1 cellular context compared by ENCODE assay signal in genomic region chr16:84810518-84811273, GRCh38.
TF ChIP-seq lines count a peak whose summit lies in the region.

No MANE protein-coding gene starts in this region.

TF ChIP-seq in SK-N-SH, 30 proteins besides CTCF, POLR2A, EP300 and RAD21 (continued from another document):
- no peak for TF ChIP-seq IRF3 (IDR thresholded peaks at IDR 0.05; ENCODE audit: low read depth, low read length)
- TF ChIP-seq ELF1 (IDR thresholded peaks at IDR 0.05): no peak
- TF ChIP-seq CHD2 (IDR thresholded peaks at IDR 0.05; ENCODE audit: low read length, partially characterized antibody): no peak
- TF ChIP-seq POLR2AphosphoS5 (IDR thresholded peaks at IDR 0.05; ENCODE audit: low read depth, low read length): no peak
- no peak for TF ChIP-seq MEF2A (IDR thresholded peaks at IDR 0.05; ENCODE audit: borderline replicate concordance, low read depth)
- TF ChIP-seq YY1 (IDR thresholded peaks at IDR 0.05; ENCODE audit: low read depth): no peak
- TF ChIP-seq FOSL2 (IDR thresholded peaks at IDR 0.05; ENCODE audit: borderline replicate concordance, low read depth): no peak
- no peak for TF ChIP-seq USF1 (IDR thresholded peaks at IDR 0.05; ENCODE audit: borderline replicate concordance, low read depth)
- no peak for TF ChIP-seq JUND (IDR thresholded peaks at IDR 0.05)
- TF ChIP-seq ZBTB33 (IDR thresholded peaks at IDR 0.05; ENCODE audit: borderline replicate concordance, low read depth): no peak
- no peak for TF ChIP-seq SIN3A (IDR thresholded peaks at IDR 0.05; ENCODE audit: borderline replicate concordance, low read depth, low read length)
- no peak for TF ChIP-seq GATA2 (CRISPR knock-in tag; IDR thresholded peaks at IDR 0.05)
- no peak for TF ChIP-seq SMC3 (IDR thresholded peaks at IDR 0.05; ENCODE audit: low read depth, low read length)
- TF ChIP-seq GABPA (IDR thresholded peaks at IDR 0.05; ENCODE audit: low read depth): no peak
